Comparison of ENCODE assay signal across 21 cellular contexts in the genomic region with DNA sequence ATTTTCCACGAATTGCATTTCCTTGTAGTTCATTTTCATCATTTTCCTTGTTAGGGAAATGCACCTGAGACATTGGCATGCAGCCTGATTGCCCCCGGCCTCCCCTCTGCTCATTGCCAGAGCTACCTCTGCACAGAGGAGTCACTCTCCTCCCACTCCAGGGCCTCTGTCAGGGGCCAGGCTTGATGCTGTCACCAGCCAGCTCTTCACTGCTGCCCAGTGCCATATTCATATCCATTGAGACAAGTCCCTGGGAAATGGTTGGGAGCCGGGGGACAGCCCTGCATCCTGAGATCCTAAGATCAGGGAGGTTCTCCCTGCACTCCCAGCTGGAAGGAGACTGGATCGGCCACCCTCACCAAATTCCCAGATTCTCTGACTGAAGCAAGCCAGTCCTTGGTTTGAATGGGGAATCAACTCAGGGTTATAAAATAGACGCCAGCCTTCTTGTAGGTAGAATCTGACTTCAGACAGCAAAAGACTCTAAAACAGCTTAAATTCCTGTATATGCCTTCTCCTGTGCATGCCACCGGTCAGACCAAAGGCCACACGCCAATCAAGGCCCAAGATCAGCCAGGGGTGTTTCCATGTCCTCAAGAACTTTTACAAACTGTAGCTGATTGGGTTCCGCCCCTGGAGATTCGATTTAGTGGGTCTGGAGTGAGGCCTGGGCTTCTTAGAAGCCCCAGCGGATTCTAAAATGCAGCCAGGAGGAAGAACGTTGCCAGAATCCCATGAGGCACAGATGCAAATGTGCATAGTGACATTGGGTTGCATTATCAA.
"Had no signal": no experiment of that assay in that cellular context is flagged by ENCODE, and none has a peak within 500 bp of the region (broad histone marks: within the 10 kb centered on the region; RNA-seq: fewer than 3 reads in every experiment).

No MANE protein-coding gene starts in this region.

- H3K36me3 ChIP-seq: ovary, right atrium auricular region, suprapubic skin, thyroid gland, uterus had no signal

- H3K36me3 Mint-ChIP-seq: naive B cell, type B pancreatic cell had no signal

- H3K27me3 Mint-ChIP-seq: dendritic cell treated with granulocyte-macrophage colony-stimulating factor and Interleukin-4, amounts not matched to agents 40 ng/mL and 50 ng/mL, for 4 days; naive B cell had no signal

- H3K4me3 Mint-ChIP-seq: dendritic cell treated with granulocyte-macrophage colony-stimulating factor and Interleukin-4, amounts not matched to agents 40 ng/mL and 50 ng/mL, for 4 days; naive B cell; neural crest cell; type B pancreatic cell had no signal

- H3K4me3 ChIP-seq: hepatocyte, lung, ovary, right atrium auricular region, suprapubic skin, thyroid gland, uterus had no signal

- H3K4me1 ChIP-seq: foreskin keratinocyte, right atrium auricular region, suprapubic skin, thyroid gland, uterus had no signal

- H3K27ac Mint-ChIP-seq: dendritic cell treated with granulocyte-macrophage colony-stimulating factor and Interleukin-4, amounts not matched to agents 40 ng/mL and 50 ng/mL, for 4 days; naive B cell; type B pancreatic cell had no signal

- H3K27ac ChIP-seq: foreskin keratinocyte, hepatocyte, ovary, right atrium auricular region, suprapubic skin, thyroid gland, uterus had no signal

- H3K9me3 ChIP-seq: ovary, right atrium auricular region, suprapubic skin, thyroid gland, uterus had no signal

- ATAC-seq: foreskin keratinocyte; left colon; left ventricle myocardium superior; stimulated activated naive CD8-positive, alpha-beta T cell treated with anti-CD3 and anti-CD28 coated beads, Interleukin-15, Interleukin-2, amounts not matched to agents 100 U/mL and 50 U/mL, for 24 hours had no signal

- DNase-seq: erythroblast; foreskin keratinocyte; head of caudate nucleus; left colon; left ventricle myocardium superior; mesenchymal stem cell; naive B cell; nucleus accumbens; ovary; small intestine; stimulated activated CD4-positive, alpha-beta T cell treated with anti-CD3 and anti-CD28 coated beads, Interleukin-12 subunit alpha, Interleukin-12 subunit beta, amount 100 ng/mL, for 4 hours; stimulated activated naive CD8-positive, alpha-beta T cell treated with anti-CD3 and anti-CD28 coated beads, Interleukin-15, Interleukin-2, amounts not matched to agents 100 U/mL and 50 U/mL, for 24 hours; thyroid gland; uterus had no signal

- H3K9me3 Mint-ChIP-seq: naive B cell, neural crest cell, type B pancreatic cell had no signal

- H3K27me3 ChIP-seq: hepatocyte, ovary, right atrium auricular region, suprapubic skin, thyroid gland, uterus had no signal
